ENCODE assay signal across 2 cellular contexts in the genomic region with DNA sequence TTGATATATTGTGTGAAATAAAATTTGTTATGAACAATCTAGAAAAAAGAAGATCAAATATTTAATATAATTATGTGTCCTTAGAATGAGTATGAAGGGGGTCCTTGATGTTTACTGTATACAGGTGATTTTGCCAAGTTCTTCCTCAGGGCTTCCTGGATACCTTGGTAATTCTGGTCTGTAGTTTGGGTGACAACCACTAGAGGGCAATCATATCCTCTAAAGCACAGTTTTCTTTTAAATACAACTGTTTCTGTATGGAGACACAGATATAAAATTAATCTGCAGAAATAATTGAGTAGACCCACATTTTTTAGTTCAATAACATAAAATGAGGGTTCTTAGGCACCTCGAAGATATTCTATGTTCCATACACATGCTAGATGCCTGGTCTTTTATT.
TF ChIP-seq lines count a peak whose summit lies in the region.

No MANE protein-coding gene starts in this region.

TF ChIP-seq in liver, 16 proteins besides CTCF, POLR2A, EP300 and RAD21 (continued from another document):
- TF ChIP-seq, protein P1, sequence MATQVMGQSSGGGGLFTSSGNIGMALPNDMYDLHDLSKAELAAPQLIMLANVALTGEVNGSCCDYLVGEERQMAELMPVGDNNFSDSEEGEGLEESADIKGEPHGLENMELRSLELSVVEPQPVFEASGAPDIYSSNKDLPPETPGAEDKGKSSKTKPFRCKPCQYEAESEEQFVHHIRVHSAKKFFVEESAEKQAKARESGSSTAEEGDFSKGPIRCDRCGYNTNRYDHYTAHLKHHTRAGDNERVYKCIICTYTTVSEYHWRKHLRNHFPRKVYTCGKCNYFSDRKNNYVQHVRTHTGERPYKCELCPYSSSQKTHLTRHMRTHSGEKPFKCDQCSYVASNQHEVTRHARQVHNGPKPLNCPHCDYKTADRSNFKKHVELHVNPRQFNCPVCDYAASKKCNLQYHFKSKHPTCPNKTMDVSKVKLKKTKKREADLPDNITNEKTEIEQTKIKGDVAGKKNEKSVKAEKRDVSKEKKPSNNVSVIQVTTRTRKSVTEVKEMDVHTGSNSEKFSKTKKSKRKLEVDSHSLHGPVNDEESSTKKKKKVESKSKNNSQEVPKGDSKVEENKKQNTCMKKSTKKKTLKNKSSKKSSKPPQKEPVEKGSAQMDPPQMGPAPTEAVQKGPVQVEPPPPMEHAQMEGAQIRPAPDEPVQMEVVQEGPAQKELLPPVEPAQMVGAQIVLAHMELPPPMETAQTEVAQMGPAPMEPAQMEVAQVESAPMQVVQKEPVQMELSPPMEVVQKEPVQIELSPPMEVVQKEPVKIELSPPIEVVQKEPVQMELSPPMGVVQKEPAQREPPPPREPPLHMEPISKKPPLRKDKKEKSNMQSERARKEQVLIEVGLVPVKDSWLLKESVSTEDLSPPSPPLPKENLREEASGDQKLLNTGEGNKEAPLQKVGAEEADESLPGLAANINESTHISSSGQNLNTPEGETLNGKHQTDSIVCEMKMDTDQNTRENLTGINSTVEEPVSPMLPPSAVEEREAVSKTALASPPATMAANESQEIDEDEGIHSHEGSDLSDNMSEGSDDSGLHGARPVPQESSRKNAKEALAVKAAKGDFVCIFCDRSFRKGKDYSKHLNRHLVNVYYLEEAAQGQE (IDR thresholded peaks at IDR 0.05), result no peak
- TF ChIP-seq YY1 (IDR thresholded peaks at IDR 0.05) (no peak), NR2F2 (IDR thresholded peaks at IDR 0.05) (no peak), TAF1 (conservative IDR thresholded peaks at IDR 0.05) (no peak), GABPA (IDR thresholded peaks at IDR 0.05 in 1 of 2, conservative IDR thresholded peaks at IDR 0.05 in 1 of 2) (no peak)
- TF ChIP-seq, protein P2, sequence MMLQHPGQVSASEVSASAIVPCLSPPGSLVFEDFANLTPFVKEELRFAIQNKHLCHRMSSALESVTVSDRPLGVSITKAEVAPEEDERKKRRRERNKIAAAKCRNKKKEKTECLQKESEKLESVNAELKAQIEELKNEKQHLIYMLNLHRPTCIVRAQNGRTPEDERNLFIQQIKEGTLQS (IDR thresholded peaks at IDR 0.05), result no peak
TF ChIP-seq in liver: peak in this region for 0.

TF ChIP-seq in WTC11, 78 proteins besides CTCF, POLR2A, EP300 and RAD21 (continued from another document):
- TF ChIP-seq, protein P3, sequence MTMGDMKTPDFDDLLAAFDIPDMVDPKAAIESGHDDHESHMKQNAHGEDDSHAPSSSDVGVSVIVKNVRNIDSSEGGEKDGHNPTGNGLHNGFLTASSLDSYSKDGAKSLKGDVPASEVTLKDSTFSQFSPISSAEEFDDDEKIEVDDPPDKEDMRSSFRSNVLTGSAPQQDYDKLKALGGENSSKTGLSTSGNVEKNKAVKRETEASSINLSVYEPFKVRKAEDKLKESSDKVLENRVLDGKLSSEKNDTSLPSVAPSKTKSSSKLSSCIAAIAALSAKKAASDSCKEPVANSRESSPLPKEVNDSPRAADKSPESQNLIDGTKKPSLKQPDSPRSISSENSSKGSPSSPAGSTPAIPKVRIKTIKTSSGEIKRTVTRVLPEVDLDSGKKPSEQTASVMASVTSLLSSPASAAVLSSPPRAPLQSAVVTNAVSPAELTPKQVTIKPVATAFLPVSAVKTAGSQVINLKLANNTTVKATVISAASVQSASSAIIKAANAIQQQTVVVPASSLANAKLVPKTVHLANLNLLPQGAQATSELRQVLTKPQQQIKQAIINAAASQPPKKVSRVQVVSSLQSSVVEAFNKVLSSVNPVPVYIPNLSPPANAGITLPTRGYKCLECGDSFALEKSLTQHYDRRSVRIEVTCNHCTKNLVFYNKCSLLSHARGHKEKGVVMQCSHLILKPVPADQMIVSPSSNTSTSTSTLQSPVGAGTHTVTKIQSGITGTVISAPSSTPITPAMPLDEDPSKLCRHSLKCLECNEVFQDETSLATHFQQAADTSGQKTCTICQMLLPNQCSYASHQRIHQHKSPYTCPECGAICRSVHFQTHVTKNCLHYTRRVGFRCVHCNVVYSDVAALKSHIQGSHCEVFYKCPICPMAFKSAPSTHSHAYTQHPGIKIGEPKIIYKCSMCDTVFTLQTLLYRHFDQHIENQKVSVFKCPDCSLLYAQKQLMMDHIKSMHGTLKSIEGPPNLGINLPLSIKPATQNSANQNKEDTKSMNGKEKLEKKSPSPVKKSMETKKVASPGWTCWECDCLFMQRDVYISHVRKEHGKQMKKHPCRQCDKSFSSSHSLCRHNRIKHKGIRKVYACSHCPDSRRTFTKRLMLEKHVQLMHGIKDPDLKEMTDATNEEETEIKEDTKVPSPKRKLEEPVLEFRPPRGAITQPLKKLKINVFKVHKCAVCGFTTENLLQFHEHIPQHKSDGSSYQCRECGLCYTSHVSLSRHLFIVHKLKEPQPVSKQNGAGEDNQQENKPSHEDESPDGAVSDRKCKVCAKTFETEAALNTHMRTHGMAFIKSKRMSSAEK (CRISPR knock-in tag; IDR thresholded peaks at IDR 0.05; ENCODE audit: borderline replicate concordance), result no peak
- TF ChIP-seq KAT7 (CRISPR knock-in tag; IDR thresholded peaks at IDR 0.05; ENCODE audit: borderline replicate concordance), result no peak
- no peak for TF ChIP-seq NFYB (CRISPR knock-in tag; conservative IDR thresholded peaks at IDR 0.05; ENCODE audit: low read depth)
- TF ChIP-seq, protein P4, sequence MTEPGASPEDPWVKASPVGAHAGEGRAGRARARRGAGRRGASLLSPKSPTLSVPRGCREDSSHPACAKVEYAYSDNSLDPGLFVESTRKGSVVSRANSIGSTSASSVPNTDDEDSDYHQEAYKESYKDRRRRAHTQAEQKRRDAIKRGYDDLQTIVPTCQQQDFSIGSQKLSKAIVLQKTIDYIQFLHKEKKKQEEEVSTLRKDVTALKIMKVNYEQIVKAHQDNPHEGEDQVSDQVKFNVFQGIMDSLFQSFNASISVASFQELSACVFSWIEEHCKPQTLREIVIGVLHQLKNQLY (CRISPR knock-in tag; IDR thresholded peaks at IDR 0.05), result no peak
- no peak for TF ChIP-seq MYBL2 (CRISPR knock-in tag; IDR thresholded peaks at IDR 0.05)
- TF ChIP-seq GTF2I (CRISPR knock-in tag; conservative IDR thresholded peaks at IDR 0.05), result no peak
- TF ChIP-seq, protein P5, sequence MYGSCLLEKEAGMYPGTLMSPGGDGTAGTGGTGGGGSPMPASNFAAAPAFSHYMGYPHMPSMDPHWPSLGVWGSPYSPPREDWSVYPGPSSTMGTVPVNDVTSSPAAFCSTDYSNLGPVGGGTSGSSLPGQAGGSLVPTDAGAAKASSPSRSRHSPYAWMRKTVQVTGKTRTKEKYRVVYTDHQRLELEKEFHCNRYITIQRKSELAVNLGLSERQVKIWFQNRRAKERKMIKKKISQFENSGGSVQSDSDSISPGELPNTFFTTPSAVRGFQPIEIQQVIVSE (CRISPR knock-in tag; IDR thresholded peaks at IDR 0.05; ENCODE audit: borderline replicate concordance), result no peak
- no peak for TF ChIP-seq FOXK1 (CRISPR knock-in tag; IDR thresholded peaks at IDR 0.05)
- TF ChIP-seq CREB1 (CRISPR knock-in tag; IDR thresholded peaks at IDR 0.05), result no peak
- no peak for TF ChIP-seq NR2C2 (CRISPR knock-in tag; IDR thresholded peaks at IDR 0.05)
- no peak for TF ChIP-seq RORB (CRISPR knock-in tag; IDR thresholded peaks at IDR 0.05)
